In the genomic region with DNA sequence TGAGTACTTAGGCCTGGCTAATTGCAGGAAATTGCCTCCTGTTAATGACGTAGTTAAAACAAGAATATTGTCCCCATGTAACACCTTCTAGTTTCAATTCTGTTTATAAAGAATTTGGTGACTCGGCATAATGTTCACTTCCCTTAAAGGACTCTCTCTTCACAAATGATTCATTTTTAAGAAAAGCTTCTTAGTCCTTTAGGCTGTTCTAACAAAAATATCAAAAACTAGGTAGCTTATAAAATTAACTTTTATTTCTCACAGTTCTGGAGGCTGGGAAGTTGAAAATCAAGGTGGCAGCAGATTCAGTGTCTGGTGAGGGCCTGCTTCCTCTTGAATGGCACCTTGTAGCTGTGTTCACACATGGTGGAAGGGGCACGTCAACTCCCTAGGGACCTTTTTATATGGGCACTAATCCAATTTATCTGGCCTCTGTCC, we compare ENCODE assay signal across 10 cellular contexts. TPM values are rescaled to one million over a fixed set of nuclear protein-coding genes. Genes with fewer than 3 reads are reported as not detected.
DNase-seq lines count a peak whose midpoint lies in the region; ATAC-seq and TF ChIP-seq lines count a peak whose summit lies in the region.
"Had no signal": no experiment of that assay in that cellular context is flagged by ENCODE, and none has a peak within 500 bp of the region (broad histone marks: within the 10 kb centered on the region; RNA-seq: fewer than 3 reads in every experiment).

No MANE protein-coding gene starts in this region.

- no peak overlapping the region for H2AFZ ChIP-seq in GM23338

- DNase-seq in GM23338 (ENCODE audit: low spot score): no peak
- DNase-seq in memory B cell (ENCODE audit: low spot score in 2 of 2): no peak
- DNase-seq in transverse colon: no peak
- DNase-seq in BE2C: no peak
- no peak for DNase-seq in H4 (ENCODE audit: low spot score)
- DNase-seq: activated CD4-positive, alpha-beta T cell treated with anti-CD3 and anti-CD28 coated beads, Interleukin-2, amount 50 U/mL, for 4 hours; heart right ventricle; natural killer cell had no signal

- H3K4me3 Mint-ChIP-seq in GM23338 (no peak overlapping the region), memory B cell (no peak overlapping the region)
- H3K4me3 Mint-ChIP-seq: natural killer cell had no signal

- no peak for TF ChIP-seq EP300 in transverse colon (IDR thresholded peaks at IDR 0.05; ENCODE audit: low read depth)

- H3K9me3 ChIP-seq in transverse colon (no peaks in the 10 kb centered on the region), BE2C (no peaks in the 10 kb centered on the region)
- H3K9me3 ChIP-seq: heart right ventricle had no signal

- TF ChIP-seq CTCF in GM23338 (conservative IDR thresholded peaks at IDR 0.05; ENCODE audit: low read depth in 2 of 2): no peak
- TF ChIP-seq CTCF in transverse colon (IDR thresholded peaks at IDR 0.05): no peak
- TF ChIP-seq CTCF in BE2C (IDR thresholded peaks at IDR 0.05; ENCODE audit: low read depth, low read length): no peak

- no peak for TF ChIP-seq POLR2A in transverse colon (IDR thresholded peaks at IDR 0.05)

- 0 out of 3 replicates have a peak, but pooled peaks cover 6% of the 10 kb centered on the region for H3K4me1 Mint-ChIP-seq in GM23338
- H3K4me1 Mint-ChIP-seq in memory B cell: no peaks in the 10 kb centered on the region
- H3K4me1 Mint-ChIP-seq: natural killer cell had no signal

- H3K27ac ChIP-seq in GM23338 (ENCODE audit: low read depth) (no peak overlapping the region), transverse colon (no peak overlapping the region)

- ATAC-seq in GM19043 (IDR thresholded peaks at IDR 0.05; ENCODE audit: low read depth, unreplicated experiment) (peak; percentile 93), GM23338 (no peak), HG03457 (IDR thresholded peaks at IDR 0.05; ENCODE audit: unreplicated experiment) (peak; percentile 88), memory B cell (ENCODE audit: low read depth) (peak; percentile 64)

- H3K4me3 ChIP-seq in GM23338: no peak overlapping the region
- H3K4me3 ChIP-seq in transverse colon: no peak overlapping the region
- H3K4me3 ChIP-seq in BE2C (ENCODE audit: low read depth, low read length): no peak overlapping the region
- H3K4me3 ChIP-seq: heart right ventricle had no signal

- no peaks in the 10 kb centered on the region for H3K27me3 Mint-ChIP-seq in GM23338 (ENCODE audit: insufficient read depth, low read depth, poor library complexity)
- peaks cover under 1% of the 10 kb centered on the region for H3K27me3 Mint-ChIP-seq in memory B cell

- in situ Hi-C loops in transverse colon (cut with MboI; ENCODE audit: low pct_ligation_motif_present in 1 of 4, low pct_unique_long_range_greater_than_20kb in 1 of 4, low sequenced_read_pairs in 3 of 4): no loop called here

- peak overlapping the region; percentile 25 for H3K27ac Mint-ChIP-seq in GM23338
- no peak overlapping the region for H3K27ac Mint-ChIP-seq in memory B cell
- H3K27ac Mint-ChIP-seq: natural killer cell had no signal

- no peaks in the 10 kb centered on the region for H3K27me3 ChIP-seq in GM23338 (ENCODE audit: insufficient read depth)
- no peaks in the 10 kb centered on the region for H3K27me3 ChIP-seq in transverse colon
- H3K27me3 ChIP-seq in BE2C: no peaks in the 10 kb centered on the region
- H3K27me3 ChIP-seq: heart right ventricle had no signal

- H3K9me2 ChIP-seq in GM23338 (ENCODE audit: insufficient read depth): no peaks in the 10 kb centered on the region

- no peaks in the 10 kb centered on the region for H3K79me2 ChIP-seq in GM23338 (replicated peaks; ENCODE audit: insufficient read depth)

- H3K4me1 ChIP-seq in GM23338 (ENCODE audit: insufficient read depth) (no peaks in the 10 kb centered on the region), transverse colon (no peaks in the 10 kb centered on the region), BE2C (no peaks in the 10 kb centered on the region)

- no peaks in the 10 kb centered on the region for H3K9me3 Mint-ChIP-seq in GM23338
- H3K9me3 Mint-ChIP-seq in memory B cell: no peaks in the 10 kb centered on the region
- H3K9me3 Mint-ChIP-seq: natural killer cell had no signal

- H3K36me3 Mint-ChIP-seq in GM23338 (ENCODE audit: low read depth) (no peaks in the 10 kb centered on the region), memory B cell (no peaks in the 10 kb centered on the region)
- H3K36me3 Mint-ChIP-seq: natural killer cell had no signal

- H3F3A ChIP-seq in GM23338 (replicated peaks; ENCODE audit: low read depth): no peaks in the 10 kb centered on the region

- H3K4me2 ChIP-seq in GM23338: no peak overlapping the region

- intact Hi-C loops in transverse colon (cut with DNase I; ENCODE audit: low total_unique reads): no loop called here

- H3K36me3 ChIP-seq in GM23338 (ENCODE audit: insufficient read depth) (no peaks in the 10 kb centered on the region), transverse colon (no peaks in the 10 kb centered on the region), BE2C (no peaks in the 10 kb centered on the region)
- H3K36me3 ChIP-seq: heart right ventricle had no signal

- no peaks in the 10 kb centered on the region for H4K20me1 ChIP-seq in GM23338 (replicated peaks; ENCODE audit: insufficient read depth)

- WGBS in transverse colon (ENCODE audit: low coverage in 1 of 2), 2 donors: 23 to 47% methylated on average over 3 of the region's 3 CpGs

TF ChIP-seq in GM23338, 12 proteins besides CTCF, POLR2A, EP300 and RAD21:
- no peak for TF ChIP-seq JUNB (IDR thresholded peaks at IDR 0.05; ENCODE audit: unreplicated experiment)
- no peak for TF ChIP-seq NANOG (IDR thresholded peaks at IDR 0.05; ENCODE audit: borderline replicate concordance)
- TF ChIP-seq, protein P1, sequence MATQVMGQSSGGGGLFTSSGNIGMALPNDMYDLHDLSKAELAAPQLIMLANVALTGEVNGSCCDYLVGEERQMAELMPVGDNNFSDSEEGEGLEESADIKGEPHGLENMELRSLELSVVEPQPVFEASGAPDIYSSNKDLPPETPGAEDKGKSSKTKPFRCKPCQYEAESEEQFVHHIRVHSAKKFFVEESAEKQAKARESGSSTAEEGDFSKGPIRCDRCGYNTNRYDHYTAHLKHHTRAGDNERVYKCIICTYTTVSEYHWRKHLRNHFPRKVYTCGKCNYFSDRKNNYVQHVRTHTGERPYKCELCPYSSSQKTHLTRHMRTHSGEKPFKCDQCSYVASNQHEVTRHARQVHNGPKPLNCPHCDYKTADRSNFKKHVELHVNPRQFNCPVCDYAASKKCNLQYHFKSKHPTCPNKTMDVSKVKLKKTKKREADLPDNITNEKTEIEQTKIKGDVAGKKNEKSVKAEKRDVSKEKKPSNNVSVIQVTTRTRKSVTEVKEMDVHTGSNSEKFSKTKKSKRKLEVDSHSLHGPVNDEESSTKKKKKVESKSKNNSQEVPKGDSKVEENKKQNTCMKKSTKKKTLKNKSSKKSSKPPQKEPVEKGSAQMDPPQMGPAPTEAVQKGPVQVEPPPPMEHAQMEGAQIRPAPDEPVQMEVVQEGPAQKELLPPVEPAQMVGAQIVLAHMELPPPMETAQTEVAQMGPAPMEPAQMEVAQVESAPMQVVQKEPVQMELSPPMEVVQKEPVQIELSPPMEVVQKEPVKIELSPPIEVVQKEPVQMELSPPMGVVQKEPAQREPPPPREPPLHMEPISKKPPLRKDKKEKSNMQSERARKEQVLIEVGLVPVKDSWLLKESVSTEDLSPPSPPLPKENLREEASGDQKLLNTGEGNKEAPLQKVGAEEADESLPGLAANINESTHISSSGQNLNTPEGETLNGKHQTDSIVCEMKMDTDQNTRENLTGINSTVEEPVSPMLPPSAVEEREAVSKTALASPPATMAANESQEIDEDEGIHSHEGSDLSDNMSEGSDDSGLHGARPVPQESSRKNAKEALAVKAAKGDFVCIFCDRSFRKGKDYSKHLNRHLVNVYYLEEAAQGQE (IDR thresholded peaks at IDR 0.05; ENCODE audit: unreplicated experiment): no peak
- no peak for TF ChIP-seq STAT1 (IDR thresholded peaks at IDR 0.05; ENCODE audit: unreplicated experiment)
- TF ChIP-seq EZH2phosphoT487 (IDR thresholded peaks at IDR 0.05; ENCODE audit: unreplicated experiment): no peak
- no peak for TF ChIP-seq ZNF331 (CRISPR knock-in tag; IDR thresholded peaks at IDR 0.05; ENCODE audit: low read depth)
- TF ChIP-seq ETS1 (IDR thresholded peaks at IDR 0.05): no peak

RNA-seq across cellular contexts. Expression of gene COL25A1, which starts 23.8 kb away (rescaled TPM):
- 3.8 and 5.6 TPM in 2 replicates for total RNA-seq in GM23338 (2014; rRNA removed; shearing (Covaris generic))
- polyA plus RNA-seq in GM23338 (2016; fragmentation: Nextera tagmentation; extraction: Ambion mirVana): 2.9 and 3.9 TPM in 2 replicates
- 1 to 10 TPM in 1 of 4 donors, under 1 TPM in 2, not detected in 1; 0.14 to 1.6 (median 0.32) TPM for total RNA-seq in transverse colon
- not detected for polyA plus RNA-seq in BE2C (2012; ENCODE audit: insufficient read depth, insufficient read length, low read depth)
- total RNA-seq in H4 (2014; rRNA removed; shearing (Covaris generic)): 0.02 TPM in 1 of 2 replicates, not detected in the other
